ENCODE assay signal across 32 cellular contexts in genomic region chr6:81475646-81476045, GRCh38.
"Had no signal": no experiment of that assay in that cellular context is flagged by ENCODE, and none has a peak within 500 bp of the region (broad histone marks: within the 10 kb centered on the region; RNA-seq: fewer than 3 reads in every experiment).

No MANE protein-coding gene starts in this region.

- H3K27me3 ChIP-seq: body of pancreas, colonic mucosa, dorsolateral prefrontal cortex, gastrocnemius medialis, hepatocyte, ovary, stomach, suprapubic skin, tibial artery, upper lobe of right lung had no signal

- H3K4me3 ChIP-seq: body of pancreas, colonic mucosa, dorsolateral prefrontal cortex, gastrocnemius medialis, hepatocyte, ovary, prostate gland, smooth muscle cell, stomach, suprapubic skin, tibial artery, upper lobe of right lung had no signal

- ATAC-seq: activated CD4-positive, alpha-beta T cell treated with anti-CD3 and anti-CD28 coated beads for 36 hours; body of pancreas; gastrocnemius medialis; left ventricle myocardium superior; naive thymus-derived CD4-positive, alpha-beta T cell; sciatic nerve; stimulated activated memory B cell treated with anti-CD40 and anti-IgM and Interleukin-4, amounts not matched to agents 10 μg/mL and 1 μg/mL and 100 μg/mL, for 72 hours; T-cell; upper lobe of right lung had no signal

- H3K9me3 ChIP-seq: body of pancreas, colonic mucosa, gastrocnemius medialis, ovary, prostate gland, stomach, suprapubic skin, tibial artery, upper lobe of right lung had no signal

- DNase-seq: activated CD4-positive, alpha-beta T cell treated with anti-CD3 and anti-CD28 coated beads for 36 hours; activated CD4-positive, CD25-positive, alpha-beta regulatory T cell; activated effector memory CD4-positive, alpha-beta T cell treated with Interleukin-2 at 50 U/mL for 16 hours; activated naive CD4-positive, alpha-beta T cell treated with Interleukin-2 at 50 U/mL for 16 hours; activated T-cell treated with anti-CD3 and anti-CD28 coated beads for 4 hours; anterior cingulate cortex; body of pancreas; cerebellar nuclear complex; colonic mucosa; dorsolateral prefrontal cortex; effector memory CD4-positive, alpha-beta T cell; gastrocnemius medialis; islet precursor cell; left ventricle myocardium superior; mammary epithelial cell; midbrain; naive thymus-derived CD4-positive, alpha-beta T cell; ovary; retina; stimulated activated CD4-positive, alpha-beta T cell treated with anti-CD3 and anti-CD28 coated beads, Interleukin-1b, Interleukin-23, amount 100 ng/mL, for 48 hours; stimulated activated CD4-positive, alpha-beta T cell treated with anti-CD3 and anti-CD28 coated beads, Interleukin-4, amount 100 ng/mL, for 4 hours; stimulated activated CD8-positive, alpha-beta memory T cell treated with anti-CD3 and anti-CD28 coated beads, Interleukin-4, amount 100 ng/mL, for 48 hours; stomach; T-cell; tibial artery; upper lobe of right lung had no signal

- H3K36me3 ChIP-seq: colonic mucosa, gastrocnemius medialis, ovary, prostate gland, stomach, suprapubic skin, tibial artery, upper lobe of right lung had no signal
